ENCODE assay signal across 27 cellular contexts in genomic region chrX:116596010-116596409, GRCh38.
"Had no signal": no experiment of that assay in that cellular context is flagged by ENCODE, and none has a peak within 500 bp of the region (broad histone marks: within the 10 kb centered on the region; RNA-seq: fewer than 3 reads in every experiment).

No MANE protein-coding gene starts in this region.

- DNase-seq: natural killer cell; occipital lobe; ovary; posterior cingulate gyrus; psoas muscle; right cardiac atrium; right lobe of liver; sigmoid colon; small intestine; stimulated activated CD4-positive, alpha-beta T cell treated with anti-CD3 and anti-CD28 coated beads, Interleukin-15, amount 100 ng/mL, for 24 hours; stimulated activated CD4-positive, alpha-beta T cell treated with anti-CD3 and anti-CD28 coated beads, Interleukin-2, amount 100 ng/mL, for 24 hours; stimulated activated CD4-positive, alpha-beta T cell treated with anti-CD3 and anti-CD28 coated beads, Interleukin-2, amount 100 ng/mL, for 48 hours; stimulated activated CD4-positive, alpha-beta T cell treated with anti-CD3 and anti-CD28 coated beads, Interleukin-4, amount 100 ng/mL, for 24 hours; stimulated activated naive B cell treated with anti-CD40 and anti-IgM and Interleukin-4, amounts not matched to agents 10 μg/mL and 1 μg/mL and 100 μg/mL, for 72 hours; stimulated activated naive CD4-positive, alpha-beta T cell treated with Interleukin-2 at 50 U/mL for 16 hours; stomach; thyroid gland; trophoblast cell; upper lobe of left lung had no signal

- H3K27me3 Mint-ChIP-seq: progenitor cell of endocrine pancreas; stimulated activated naive B cell treated with anti-CD40 and anti-IgM and Interleukin-4, amounts not matched to agents 10 μg/mL and 1 μg/mL and 100 μg/mL, for 72 hours; stimulated activated naive CD8-positive, alpha-beta T cell treated with anti-CD3 and anti-CD28 coated beads, Interleukin-15, Interleukin-2, amounts not matched to agents 100 ng/mL and 50 ng/mL, for 24 hours had no signal

- H3K27me3 ChIP-seq: neural progenitor cell, ovary, right lobe of liver, sigmoid colon, stomach, thyroid gland, tibial nerve, upper lobe of left lung, vagina had no signal

- H3K4me1 Mint-ChIP-seq: natural killer cell; nephron; neural progenitor cell; stimulated activated effector memory CD8-positive, alpha-beta T cell treated with anti-CD3 and anti-CD28 coated beads, Interleukin-12 subunit alpha, Interleukin-12 subunit beta, amount 100 ng/mL, for 72 hours; stimulated activated naive B cell treated with anti-CD40 and anti-IgM and Interleukin-4, amounts not matched to agents 10 μg/mL and 1 μg/mL and 100 μg/mL, for 72 hours had no signal

- H3K36me3 Mint-ChIP-seq: natural killer cell; neural progenitor cell; stimulated activated effector memory CD8-positive, alpha-beta T cell treated with anti-CD3 and anti-CD28 coated beads, Interleukin-12 subunit alpha, Interleukin-12 subunit beta, amount 100 ng/mL, for 72 hours; stimulated activated naive B cell treated with anti-CD40 and anti-IgM and Interleukin-4, amounts not matched to agents 10 μg/mL and 1 μg/mL and 100 μg/mL, for 72 hours had no signal

- H3K4me3 Mint-ChIP-seq: natural killer cell; nephron; neural progenitor cell; stimulated activated effector memory CD8-positive, alpha-beta T cell treated with anti-CD3 and anti-CD28 coated beads, Interleukin-12 subunit alpha, Interleukin-12 subunit beta, amount 100 ng/mL, for 72 hours; stimulated activated naive B cell treated with anti-CD40 and anti-IgM and Interleukin-4, amounts not matched to agents 10 μg/mL and 1 μg/mL and 100 μg/mL, for 72 hours; stimulated activated naive CD8-positive, alpha-beta T cell treated with anti-CD3 and anti-CD28 coated beads, Interleukin-15, Interleukin-2, amounts not matched to agents 100 ng/mL and 50 ng/mL, for 24 hours had no signal

- H3K36me3 ChIP-seq: neural progenitor cell, ovary, right lobe of liver, sigmoid colon, stomach, thoracic aorta, thyroid gland, tibial nerve, upper lobe of left lung, vagina had no signal

- ATAC-seq: natural killer cell; psoas muscle; right cardiac atrium; right lobe of liver; stimulated activated effector memory CD8-positive, alpha-beta T cell treated with anti-CD3 and anti-CD28 coated beads, Interleukin-12 subunit alpha, Interleukin-12 subunit beta, amount 100 ng/mL, for 72 hours; stimulated activated naive B cell treated with anti-CD40 and anti-IgM and Interleukin-4, amounts not matched to agents 10 μg/mL and 1 μg/mL and 100 μg/mL, for 72 hours had no signal

- H3K4me3 ChIP-seq: neural progenitor cell, ovary, psoas muscle, right lobe of liver, sigmoid colon, stomach, thoracic aorta, thyroid gland, tibial nerve, upper lobe of left lung, vagina had no signal

- H3K9me3 Mint-ChIP-seq: natural killer cell; nephron; neural progenitor cell; stimulated activated naive CD8-positive, alpha-beta T cell treated with anti-CD3 and anti-CD28 coated beads, Interleukin-15, Interleukin-2, amounts not matched to agents 100 ng/mL and 50 ng/mL, for 24 hours had no signal

- H3K27ac Mint-ChIP-seq: natural killer cell; nephron; neural progenitor cell; progenitor cell of endocrine pancreas; stimulated activated effector memory CD8-positive, alpha-beta T cell treated with anti-CD3 and anti-CD28 coated beads, Interleukin-12 subunit alpha, Interleukin-12 subunit beta, amount 100 ng/mL, for 72 hours; stimulated activated naive B cell treated with anti-CD40 and anti-IgM and Interleukin-4, amounts not matched to agents 10 μg/mL and 1 μg/mL and 100 μg/mL, for 72 hours; stimulated activated naive CD8-positive, alpha-beta T cell treated with anti-CD3 and anti-CD28 coated beads, Interleukin-15, Interleukin-2, amounts not matched to agents 100 ng/mL and 50 ng/mL, for 24 hours had no signal
